ENCODE assay signal across 20 cellular contexts in the genomic region with DNA sequence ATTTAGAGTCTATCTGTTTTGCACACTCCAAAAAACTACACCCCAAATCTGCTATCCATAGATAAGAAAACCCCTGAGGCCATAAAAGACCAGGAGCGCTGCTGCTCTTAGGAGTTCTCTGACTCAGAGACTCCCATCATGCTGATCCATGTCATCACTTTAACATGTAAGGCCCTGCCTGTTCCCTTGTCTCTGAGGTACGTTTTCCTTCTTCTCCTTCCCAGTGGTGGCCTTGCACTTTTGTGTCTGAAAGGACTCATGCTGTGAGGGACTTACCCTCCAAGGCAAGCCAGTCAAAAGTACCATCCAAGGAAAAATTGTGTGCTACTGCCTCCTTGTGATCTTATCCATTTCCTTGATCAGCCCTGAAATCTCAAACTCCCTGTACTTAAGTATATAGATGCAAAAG.
DNase-seq lines count a peak whose midpoint lies in the region; ATAC-seq, FAIRE-seq and TF ChIP-seq lines count a peak whose summit lies in the region.
"Had no signal": no experiment of that assay in that cellular context is flagged by ENCODE, and none has a peak within 500 bp of the region (broad histone marks: within the 10 kb centered on the region; RNA-seq: fewer than 3 reads in every experiment).

No MANE protein-coding gene starts in this region.

- no peak overlapping the region for H3K27ac ChIP-seq in mesendoderm (ENCODE audit: low read depth, low read length)
- H3K27ac ChIP-seq: right atrium auricular region, thoracic aorta had no signal

- ATAC-seq in HG02763 (IDR thresholded peaks at IDR 0.05; ENCODE audit: unreplicated experiment) = no peak
- ATAC-seq: activated naive CD8-positive, alpha-beta T cell treated with anti-CD3 and anti-CD28 coated beads, Interleukin-2, amount 50 U/mL, for 24 hours; activated T-cell treated with anti-CD3 and anti-CD28 coated beads, Interleukin-2, amount 50 U/mL, for 4 hours; left ventricle myocardium superior; natural killer cell treated with Interleukin-12 subunit alpha and Interleukin-12 subunit beta and Interleukin-15 and Interleukin-18, amount 100 ng/mL, for 72 hours had no signal

- H3K36me3 ChIP-seq in bronchial epithelial cell (ENCODE audit: control insufficient read depth, insufficient read depth, low read length) (no peaks in the 10 kb centered on the region), mesendoderm (ENCODE audit: control insufficient read depth, insufficient read depth, low read length) (no peaks in the 10 kb centered on the region)
- H3K36me3 ChIP-seq: right atrium auricular region, thoracic aorta had no signal

- no peak overlapping the region for H3K23ac ChIP-seq in mesendoderm (ENCODE audit: low read length)

- no peaks in the 10 kb centered on the region for H3K79me1 ChIP-seq in mesendoderm (ENCODE audit: low read length)

- H4K5ac ChIP-seq in mesendoderm (ENCODE audit: low read length) = no peak overlapping the region

- H3K27me3 ChIP-seq in bronchial epithelial cell (ENCODE audit: control insufficient read depth, insufficient read depth, low read length) (no peaks in the 10 kb centered on the region), mesendoderm (ENCODE audit: insufficient read depth, low read length, poor library complexity) (no peaks in the 10 kb centered on the region)
- H3K27me3 ChIP-seq: right atrium auricular region had no signal

- H3K4me2 ChIP-seq in mesendoderm (ENCODE audit: low read length) = no peak overlapping the region

- no peak overlapping the region for H2BK15ac ChIP-seq in mesendoderm (replicated peaks; ENCODE audit: low read depth)

- no peak for TF ChIP-seq CTCF in bronchial epithelial cell (IDR thresholded peaks at IDR 0.05; ENCODE audit: insufficient read depth, low read length, severe bottlenecking)

- H3K56ac ChIP-seq in mesendoderm (ENCODE audit: low read length) = no peak overlapping the region

- DNase-seq in H4 (ENCODE audit: low spot score) (peak; percentile 44), MV-4-11 (lab: John Stamatoyannopoulos, UW) (peak; percentile 35), bronchial epithelial cell (ENCODE audit: low read depth) (peak; percentile 4), mesendoderm (peak; percentile 96), ureter (ENCODE audit: low spot score) (no peak)
- no peak for DNase-seq in stimulated activated naive CD4-positive, alpha-beta T cell (lab: John Stamatoyannopoulos, UW)
- DNase-seq: activated CD4-positive, alpha-beta T cell treated with anti-CD3 and anti-CD28 coated beads, Interleukin-2, amount 10 ng/mL, durations not matched to agents 7 days and 5 days; activated naive CD8-positive, alpha-beta T cell treated with anti-CD3 and anti-CD28 coated beads, Interleukin-2, amount 50 U/mL, for 24 hours; activated T-cell treated with anti-CD3 and anti-CD28 coated beads, Interleukin-2, amount 50 U/mL, for 4 hours; central memory CD4-positive, alpha-beta T cell; EL; left ventricle myocardium superior; NCI-H1436; NCI-H524; stimulated activated CD4-positive, alpha-beta T cell treated with anti-CD3 and anti-CD28 coated beads, Interleukin-2, amount 100 ng/mL, for 24 hours; stimulated activated CD8-positive, alpha-beta memory T cell treated with anti-CD3 and anti-CD28 coated beads, Interleukin-4, amount 100 ng/mL, for 48 hours had no signal

- no peak overlapping the region for H3K18ac ChIP-seq in mesendoderm (ENCODE audit: low read length)

- H3K4me1 ChIP-seq in mesendoderm (ENCODE audit: control insufficient read depth, low read depth, low read length) = no peaks in the 10 kb centered on the region
- H3K4me1 ChIP-seq: right atrium auricular region had no signal

- no peak overlapping the region for H3K4ac ChIP-seq in mesendoderm (ENCODE audit: low read depth, low read length)

- H2AK5ac ChIP-seq in mesendoderm (ENCODE audit: low read length) = no peak overlapping the region

- H3K4me3 ChIP-seq in bronchial epithelial cell (ENCODE audit: low read depth, low read length) = no peak overlapping the region
- no peak overlapping the region for H3K4me3 ChIP-seq in mesendoderm (ENCODE audit: low read length)
- H3K4me3 ChIP-seq: right atrium auricular region, thoracic aorta had no signal

- H2BK5ac ChIP-seq in mesendoderm (ENCODE audit: low read length) = no peak overlapping the region

- no peak overlapping the region for H4K8ac ChIP-seq in mesendoderm (ENCODE audit: low read depth, low read length)

- no CpG with 5 or more reads among the region's 2 CpGs for WGBS in mesendoderm (ENCODE audit: extremely low coverage, insufficient coverage, low lambda C conversion rate)

- peak; percentile 7 for FAIRE-seq in bronchial epithelial cell (lab: Jason Lieb, UNC)

- H2BK120ac ChIP-seq in mesendoderm (ENCODE audit: low read depth, low read length) = no peak overlapping the region

- H3K9ac ChIP-seq in mesendoderm (ENCODE audit: low read length) = no peak overlapping the region

- H3K79me2 ChIP-seq in mesendoderm (ENCODE audit: control insufficient read depth, insufficient read depth, low read length) = no peaks in the 10 kb centered on the region

Comparison
In these comparisons a context has a peak if more than half of its experiments do, and no peak if none do; other contexts are left out.
1. DNase-seq: peak in H4 (single experiment), MV-4-11 (single experiment), bronchial epithelial cell (single experiment) and mesendoderm (single experiment); none in ureter (single experiment) and stimulated activated naive CD4-positive, alpha-beta T cell (0 of 6).